Comparison of ENCODE assay signal across 1 cellular context in genomic region chr15:84982301-84982920, GRCh38.
TF ChIP-seq lines count a peak whose summit lies in the region.

No MANE protein-coding gene starts in this region.

TF ChIP-seq in K562, 482 proteins besides CTCF, POLR2A, EP300 and RAD21 (continued from another document and continues in another):
- TF ChIP-seq, protein P1, sequence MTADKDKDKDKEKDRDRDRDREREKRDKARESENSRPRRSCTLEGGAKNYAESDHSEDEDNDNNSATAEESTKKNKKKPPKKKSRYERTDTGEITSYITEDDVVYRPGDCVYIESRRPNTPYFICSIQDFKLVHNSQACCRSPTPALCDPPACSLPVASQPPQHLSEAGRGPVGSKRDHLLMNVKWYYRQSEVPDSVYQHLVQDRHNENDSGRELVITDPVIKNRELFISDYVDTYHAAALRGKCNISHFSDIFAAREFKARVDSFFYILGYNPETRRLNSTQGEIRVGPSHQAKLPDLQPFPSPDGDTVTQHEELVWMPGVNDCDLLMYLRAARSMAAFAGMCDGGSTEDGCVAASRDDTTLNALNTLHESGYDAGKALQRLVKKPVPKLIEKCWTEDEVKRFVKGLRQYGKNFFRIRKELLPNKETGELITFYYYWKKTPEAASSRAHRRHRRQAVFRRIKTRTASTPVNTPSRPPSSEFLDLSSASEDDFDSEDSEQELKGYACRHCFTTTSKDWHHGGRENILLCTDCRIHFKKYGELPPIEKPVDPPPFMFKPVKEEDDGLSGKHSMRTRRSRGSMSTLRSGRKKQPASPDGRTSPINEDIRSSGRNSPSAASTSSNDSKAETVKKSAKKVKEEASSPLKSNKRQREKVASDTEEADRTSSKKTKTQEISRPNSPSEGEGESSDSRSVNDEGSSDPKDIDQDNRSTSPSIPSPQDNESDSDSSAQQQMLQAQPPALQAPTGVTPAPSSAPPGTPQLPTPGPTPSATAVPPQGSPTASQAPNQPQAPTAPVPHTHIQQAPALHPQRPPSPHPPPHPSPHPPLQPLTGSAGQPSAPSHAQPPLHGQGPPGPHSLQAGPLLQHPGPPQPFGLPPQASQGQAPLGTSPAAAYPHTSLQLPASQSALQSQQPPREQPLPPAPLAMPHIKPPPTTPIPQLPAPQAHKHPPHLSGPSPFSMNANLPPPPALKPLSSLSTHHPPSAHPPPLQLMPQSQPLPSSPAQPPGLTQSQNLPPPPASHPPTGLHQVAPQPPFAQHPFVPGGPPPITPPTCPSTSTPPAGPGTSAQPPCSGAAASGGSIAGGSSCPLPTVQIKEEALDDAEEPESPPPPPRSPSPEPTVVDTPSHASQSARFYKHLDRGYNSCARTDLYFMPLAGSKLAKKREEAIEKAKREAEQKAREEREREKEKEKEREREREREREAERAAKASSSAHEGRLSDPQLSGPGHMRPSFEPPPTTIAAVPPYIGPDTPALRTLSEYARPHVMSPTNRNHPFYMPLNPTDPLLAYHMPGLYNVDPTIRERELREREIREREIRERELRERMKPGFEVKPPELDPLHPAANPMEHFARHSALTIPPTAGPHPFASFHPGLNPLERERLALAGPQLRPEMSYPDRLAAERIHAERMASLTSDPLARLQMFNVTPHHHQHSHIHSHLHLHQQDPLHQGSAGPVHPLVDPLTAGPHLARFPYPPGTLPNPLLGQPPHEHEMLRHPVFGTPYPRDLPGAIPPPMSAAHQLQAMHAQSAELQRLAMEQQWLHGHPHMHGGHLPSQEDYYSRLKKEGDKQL (CRISPR knock-in tag; IDR thresholded peaks at IDR 0.05; ENCODE audit: borderline replicate concordance) = no peak
- peak; percentile 40 for TF ChIP-seq RBBP5 (IDR thresholded peaks at IDR 0.05; ENCODE audit: borderline replicate concordance, insufficient read depth, low read length, poor library complexity, severe bottlenecking)
- TF ChIP-seq PKNOX1 (IDR thresholded peaks at IDR 0.05) = no peak
- TF ChIP-seq HINFP (tag; conservative IDR thresholded peaks at IDR 0.05; ENCODE audit: low read depth) = no peak
- no peak for TF ChIP-seq MEF2D (tag; conservative IDR thresholded peaks at IDR 0.05; ENCODE audit: low read depth)
- peak in 1 of 2 experiments; percentile 50; a peak in 2 of 4 replicates for TF ChIP-seq SIN3A (IDR thresholded peaks at IDR 0.05; ENCODE audit: borderline replicate concordance in 2 of 2, control insufficient read depth in 1 of 2, low read depth in 2 of 2, low read length in 2 of 2)
- no peak for TF ChIP-seq NCOR1 (IDR thresholded peaks at IDR 0.05)
- TF ChIP-seq ZNF311 (CRISPR knock-in tag; IDR thresholded peaks at IDR 0.05) = no peak
- no peak for TF ChIP-seq SMARCC2 (IDR thresholded peaks at IDR 0.05; ENCODE audit: low read depth)
- no peak for TF ChIP-seq RBM17 (IDR thresholded peaks at IDR 0.05; ENCODE audit: borderline replicate concordance, low read depth, low read length)
- TF ChIP-seq, protein P2, sequence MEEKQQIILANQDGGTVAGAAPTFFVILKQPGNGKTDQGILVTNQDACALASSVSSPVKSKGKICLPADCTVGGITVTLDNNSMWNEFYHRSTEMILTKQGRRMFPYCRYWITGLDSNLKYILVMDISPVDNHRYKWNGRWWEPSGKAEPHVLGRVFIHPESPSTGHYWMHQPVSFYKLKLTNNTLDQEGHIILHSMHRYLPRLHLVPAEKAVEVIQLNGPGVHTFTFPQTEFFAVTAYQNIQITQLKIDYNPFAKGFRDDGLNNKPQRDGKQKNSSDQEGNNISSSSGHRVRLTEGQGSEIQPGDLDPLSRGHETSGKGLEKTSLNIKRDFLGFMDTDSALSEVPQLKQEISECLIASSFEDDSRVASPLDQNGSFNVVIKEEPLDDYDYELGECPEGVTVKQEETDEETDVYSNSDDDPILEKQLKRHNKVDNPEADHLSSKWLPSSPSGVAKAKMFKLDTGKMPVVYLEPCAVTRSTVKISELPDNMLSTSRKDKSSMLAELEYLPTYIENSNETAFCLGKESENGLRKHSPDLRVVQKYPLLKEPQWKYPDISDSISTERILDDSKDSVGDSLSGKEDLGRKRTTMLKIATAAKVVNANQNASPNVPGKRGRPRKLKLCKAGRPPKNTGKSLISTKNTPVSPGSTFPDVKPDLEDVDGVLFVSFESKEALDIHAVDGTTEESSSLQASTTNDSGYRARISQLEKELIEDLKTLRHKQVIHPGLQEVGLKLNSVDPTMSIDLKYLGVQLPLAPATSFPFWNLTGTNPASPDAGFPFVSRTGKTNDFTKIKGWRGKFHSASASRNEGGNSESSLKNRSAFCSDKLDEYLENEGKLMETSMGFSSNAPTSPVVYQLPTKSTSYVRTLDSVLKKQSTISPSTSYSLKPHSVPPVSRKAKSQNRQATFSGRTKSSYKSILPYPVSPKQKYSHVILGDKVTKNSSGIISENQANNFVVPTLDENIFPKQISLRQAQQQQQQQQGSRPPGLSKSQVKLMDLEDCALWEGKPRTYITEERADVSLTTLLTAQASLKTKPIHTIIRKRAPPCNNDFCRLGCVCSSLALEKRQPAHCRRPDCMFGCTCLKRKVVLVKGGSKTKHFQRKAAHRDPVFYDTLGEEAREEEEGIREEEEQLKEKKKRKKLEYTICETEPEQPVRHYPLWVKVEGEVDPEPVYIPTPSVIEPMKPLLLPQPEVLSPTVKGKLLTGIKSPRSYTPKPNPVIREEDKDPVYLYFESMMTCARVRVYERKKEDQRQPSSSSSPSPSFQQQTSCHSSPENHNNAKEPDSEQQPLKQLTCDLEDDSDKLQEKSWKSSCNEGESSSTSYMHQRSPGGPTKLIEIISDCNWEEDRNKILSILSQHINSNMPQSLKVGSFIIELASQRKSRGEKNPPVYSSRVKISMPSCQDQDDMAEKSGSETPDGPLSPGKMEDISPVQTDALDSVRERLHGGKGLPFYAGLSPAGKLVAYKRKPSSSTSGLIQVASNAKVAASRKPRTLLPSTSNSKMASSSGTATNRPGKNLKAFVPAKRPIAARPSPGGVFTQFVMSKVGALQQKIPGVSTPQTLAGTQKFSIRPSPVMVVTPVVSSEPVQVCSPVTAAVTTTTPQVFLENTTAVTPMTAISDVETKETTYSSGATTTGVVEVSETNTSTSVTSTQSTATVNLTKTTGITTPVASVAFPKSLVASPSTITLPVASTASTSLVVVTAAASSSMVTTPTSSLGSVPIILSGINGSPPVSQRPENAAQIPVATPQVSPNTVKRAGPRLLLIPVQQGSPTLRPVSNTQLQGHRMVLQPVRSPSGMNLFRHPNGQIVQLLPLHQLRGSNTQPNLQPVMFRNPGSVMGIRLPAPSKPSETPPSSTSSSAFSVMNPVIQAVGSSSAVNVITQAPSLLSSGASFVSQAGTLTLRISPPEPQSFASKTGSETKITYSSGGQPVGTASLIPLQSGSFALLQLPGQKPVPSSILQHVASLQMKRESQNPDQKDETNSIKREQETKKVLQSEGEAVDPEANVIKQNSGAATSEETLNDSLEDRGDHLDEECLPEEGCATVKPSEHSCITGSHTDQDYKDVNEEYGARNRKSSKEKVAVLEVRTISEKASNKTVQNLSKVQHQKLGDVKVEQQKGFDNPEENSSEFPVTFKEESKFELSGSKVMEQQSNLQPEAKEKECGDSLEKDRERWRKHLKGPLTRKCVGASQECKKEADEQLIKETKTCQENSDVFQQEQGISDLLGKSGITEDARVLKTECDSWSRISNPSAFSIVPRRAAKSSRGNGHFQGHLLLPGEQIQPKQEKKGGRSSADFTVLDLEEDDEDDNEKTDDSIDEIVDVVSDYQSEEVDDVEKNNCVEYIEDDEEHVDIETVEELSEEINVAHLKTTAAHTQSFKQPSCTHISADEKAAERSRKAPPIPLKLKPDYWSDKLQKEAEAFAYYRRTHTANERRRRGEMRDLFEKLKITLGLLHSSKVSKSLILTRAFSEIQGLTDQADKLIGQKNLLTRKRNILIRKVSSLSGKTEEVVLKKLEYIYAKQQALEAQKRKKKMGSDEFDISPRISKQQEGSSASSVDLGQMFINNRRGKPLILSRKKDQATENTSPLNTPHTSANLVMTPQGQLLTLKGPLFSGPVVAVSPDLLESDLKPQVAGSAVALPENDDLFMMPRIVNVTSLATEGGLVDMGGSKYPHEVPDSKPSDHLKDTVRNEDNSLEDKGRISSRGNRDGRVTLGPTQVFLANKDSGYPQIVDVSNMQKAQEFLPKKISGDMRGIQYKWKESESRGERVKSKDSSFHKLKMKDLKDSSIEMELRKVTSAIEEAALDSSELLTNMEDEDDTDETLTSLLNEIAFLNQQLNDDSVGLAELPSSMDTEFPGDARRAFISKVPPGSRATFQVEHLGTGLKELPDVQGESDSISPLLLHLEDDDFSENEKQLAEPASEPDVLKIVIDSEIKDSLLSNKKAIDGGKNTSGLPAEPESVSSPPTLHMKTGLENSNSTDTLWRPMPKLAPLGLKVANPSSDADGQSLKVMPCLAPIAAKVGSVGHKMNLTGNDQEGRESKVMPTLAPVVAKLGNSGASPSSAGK (IDR thresholded peaks at IDR 0.05) = peak; percentile 46; the same call in 1 of the 2 replicates
- no peak for TF ChIP-seq CUX1 (CRISPR knock-in tag; IDR thresholded peaks at IDR 0.05)
- no peak for TF ChIP-seq TARDBP (IDR thresholded peaks at IDR 0.05)
- no peak for TF ChIP-seq SMAD3 (CRISPR knock-in tag; conservative IDR thresholded peaks at IDR 0.05)
- TF ChIP-seq ZNF143 (CRISPR knock-in tag; IDR thresholded peaks at IDR 0.05) = peak; percentile 24; the same call in 1 of the 2 replicates
- TF ChIP-seq CEBPB (tag; IDR thresholded peaks at IDR 0.05) = no peak
- no peak for TF ChIP-seq NELFE (IDR thresholded peaks at IDR 0.05; ENCODE audit: insufficient read depth, insufficient read length)
- no peak for TF ChIP-seq CREM (IDR thresholded peaks at IDR 0.05; ENCODE audit: low read depth)
- no peak for TF ChIP-seq FOXP1 (CRISPR knock-in tag; IDR thresholded peaks at IDR 0.05)
- TF ChIP-seq PHTF2 (CRISPR knock-in tag; IDR thresholded peaks at IDR 0.05) = no peak
- no peak for TF ChIP-seq XRCC5 (IDR thresholded peaks at IDR 0.05; ENCODE audit: low read depth, low read length)
- no peak for TF ChIP-seq REST (CRISPR knock-in tag; IDR thresholded peaks at IDR 0.05; ENCODE audit: low read depth)
- TF ChIP-seq ZNF551 (CRISPR knock-in tag; IDR thresholded peaks at IDR 0.05) = no peak
